Comparison of ENCODE assay signal across 8 cellular contexts in the genomic region with DNA sequence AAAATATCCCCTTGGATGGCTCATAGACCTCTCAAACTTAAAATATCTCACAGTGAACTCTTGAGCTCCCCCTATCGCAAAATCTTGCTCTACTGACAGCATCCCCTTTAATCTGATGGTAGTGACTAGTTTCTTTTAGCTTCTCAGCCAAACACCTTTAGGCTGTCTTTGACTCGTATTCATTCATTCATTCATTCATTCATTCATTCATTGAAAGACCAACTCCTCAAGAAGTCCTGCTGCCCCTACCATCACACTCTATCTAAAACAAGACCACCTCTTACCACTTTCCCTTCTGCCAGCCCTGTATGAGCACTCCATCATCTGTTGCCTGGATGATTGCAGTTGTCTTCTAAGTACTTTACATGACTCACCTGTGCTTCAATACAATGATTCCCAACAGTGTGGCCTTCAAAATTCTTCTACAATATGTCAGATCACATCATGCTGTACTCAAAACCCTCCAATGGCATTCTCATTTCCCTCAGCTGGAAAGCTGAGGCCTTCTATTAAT. TPM values are rescaled to one million over a fixed set of nuclear protein-coding genes. Genes with fewer than 3 reads are reported as not detected.
DNase-seq lines count a peak whose midpoint lies in the region; ATAC-seq, FAIRE-seq and TF ChIP-seq lines count a peak whose summit lies in the region.

No MANE protein-coding gene starts in this region.

- H3K27ac ChIP-seq in gastroesophageal sphincter, result no peak overlapping the region

- 67 to 76% methylated on average over 2 of the region's 2 CpGs for WGBS in gastroesophageal sphincter (ENCODE audit: low coverage in 1 of 2), 2 donors

- H3K4me1 ChIP-seq in gastroesophageal sphincter, result peaks cover 0 to 35% (median 11%) of the 10 kb centered on the region in 3 donors

- no peak overlapping the region for H3K4me3 ChIP-seq in gastroesophageal sphincter

- no peak for TF ChIP-seq EP300 in gastroesophageal sphincter (IDR thresholded peaks at IDR 0.05)

- no peak for TF ChIP-seq CTCF in gastroesophageal sphincter (IDR thresholded peaks at IDR 0.05)

- H3K27me3 ChIP-seq in gastroesophageal sphincter, result no peaks in the 10 kb centered on the region

- DNase-seq in Daoy (ENCODE audit: low read depth) (peak; percentile 48), kidney glomerular epithelial cell (lab: John Stamatoyannopoulos, UW) (peak; percentile 14), HTR-8/SVneo (ENCODE audit: insufficient read length, low spot score) (no peak), NCI-H2081 (lab: John Stamatoyannopoulos, UW) (no peak)
- DNase-seq in stimulated activated CD4-positive, alpha-beta T cell treated with anti-CD3 and anti-CD28 coated beads, Interleukin-4, amount 100 ng/mL, for 24 hours, result no peak

- ATAC-seq in HG02938 (IDR thresholded peaks at IDR 0.05; ENCODE audit: unreplicated experiment) (peak; percentile 50), gastroesophageal sphincter (no peak)

- H3K9me3 ChIP-seq in gastroesophageal sphincter, result no peaks in the 10 kb centered on the region

- H3K36me3 ChIP-seq in gastroesophageal sphincter, result no peaks in the 10 kb centered on the region

- no peak for TF ChIP-seq POLR2A in gastroesophageal sphincter (IDR thresholded peaks at IDR 0.05)

- FAIRE-seq in TTC549 (lab: Jason Lieb, UNC), result peak; percentile 34
- FAIRE-seq in HTR-8/SVneo (lab: Jason Lieb, UNC), result no peak

RNA-seq across cellular contexts. Expression of a gene that starts 46.8 kb away (rescaled TPM):
- 27.4 and 32.0 TPM in 2 replicates for total RNA-seq in Daoy (2014; rRNA removed; shearing (Covaris generic))
- 10 to 100 TPM in 2 of 4 donors, 1 to 10 TPM in 2; 1.5 to 14.6 (median 10.0) TPM for total RNA-seq in gastroesophageal sphincter

Comparison
In these comparisons a context has a peak if more than half of its experiments do, and no peak if none do; other contexts are left out.
1. DNase-seq: peak in Daoy (single experiment) and kidney glomerular epithelial cell (single experiment); none in stimulated activated CD4-positive, alpha-beta T cell treated with anti-CD3 and anti-CD28 coated beads, Interleukin-4, amount 100 ng/mL, for 24 hours (single experiment), HTR-8/SVneo (single experiment) and NCI-H2081 (0 of 2).